In the genomic region with DNA sequence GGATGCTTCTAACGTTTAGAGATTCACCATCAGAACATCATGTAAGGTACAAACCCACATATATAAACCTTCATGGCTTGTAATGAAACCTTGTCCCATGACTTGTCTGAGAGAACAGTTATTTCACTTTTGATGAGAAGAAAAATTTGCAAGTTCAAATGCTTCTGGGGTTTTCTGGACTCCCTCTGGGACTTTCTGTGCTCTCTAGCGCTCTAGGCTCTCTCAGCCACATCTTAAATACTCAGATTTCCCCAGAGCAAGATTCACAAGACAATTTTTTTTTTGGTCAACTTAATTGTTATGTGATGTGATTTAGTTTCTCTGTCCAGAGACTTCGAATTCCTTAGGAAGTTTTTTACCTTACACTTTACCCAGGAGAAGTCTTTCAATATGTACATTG, we compare ENCODE assay signal across 14 cellular contexts.
DNase-seq lines count a peak whose midpoint lies in the region; ATAC-seq and TF ChIP-seq lines count a peak whose summit lies in the region.
"Had no signal": no experiment of that assay in that cellular context is flagged by ENCODE, and none has a peak within 500 bp of the region (broad histone marks: within the 10 kb centered on the region; RNA-seq: fewer than 3 reads in every experiment).

No MANE protein-coding gene starts in this region.

- no peak for TF ChIP-seq CTCF in GM10266 (IDR thresholded peaks at IDR 0.05; ENCODE audit: control insufficient read depth, insufficient read depth, low read depth, missing control alignments)
- no peak for TF ChIP-seq CTCF in progenitor cell of endocrine pancreas (IDR thresholded peaks at IDR 0.05; ENCODE audit: unreplicated experiment)

- no peak overlapping the region for H3K4me3 Mint-ChIP-seq in progenitor cell of endocrine pancreas (ENCODE audit: low read depth)
- H3K4me3 Mint-ChIP-seq: activated T-cell treated with anti-CD3 and anti-CD28 coated beads, Interleukin-2, amount 50 U/mL, for 4 hours; central memory CD8-positive, alpha-beta T cell had no signal

- no peaks in the 10 kb centered on the region for H3K4me1 Mint-ChIP-seq in progenitor cell of endocrine pancreas (ENCODE audit: low read depth)
- H3K4me1 Mint-ChIP-seq: central memory CD8-positive, alpha-beta T cell had no signal

- H3K9me3 Mint-ChIP-seq in progenitor cell of endocrine pancreas (ENCODE audit: low read depth) = no peaks in the 10 kb centered on the region
- H3K9me3 Mint-ChIP-seq: activated T-cell treated with anti-CD3 and anti-CD28 coated beads, Interleukin-2, amount 50 U/mL, for 4 hours; central memory CD8-positive, alpha-beta T cell had no signal

- no peaks in the 10 kb centered on the region for H3K27me3 Mint-ChIP-seq in progenitor cell of endocrine pancreas
- H3K27me3 Mint-ChIP-seq: central memory CD8-positive, alpha-beta T cell had no signal

- ATAC-seq in GM19035 (IDR thresholded peaks at IDR 0.05; ENCODE audit: unreplicated experiment) (peak; percentile 78), HG02588 (IDR thresholded peaks at IDR 0.05; ENCODE audit: unreplicated experiment) (peak; percentile 72), HG03432 (IDR thresholded peaks at IDR 0.05; ENCODE audit: unreplicated experiment) (peak; percentile 85)
- ATAC-seq: activated T-cell treated with anti-CD3 and anti-CD28 coated beads, Interleukin-2, amount 50 U/mL, for 4 hours; K562; Panc1 had no signal

- H3K36me3 Mint-ChIP-seq in progenitor cell of endocrine pancreas (ENCODE audit: insufficient read depth) = no peaks in the 10 kb centered on the region

- DNase-seq in GM10266 (ENCODE audit: extremely low spot score) (peak; percentile 38), RPMI8226 (no peak), progenitor cell of endocrine pancreas (ENCODE audit: low spot score, unreplicated experiment) (no peak), LoVo (ENCODE audit: low spot score) (no peak)
- DNase-seq in activated CD8-positive, alpha-beta memory T cell treated with anti-CD3 and anti-CD28 coated beads for 24 hours = no peak
- DNase-seq: activated T-cell treated with anti-CD3 and anti-CD28 coated beads, Interleukin-2, amount 50 U/mL, for 4 hours; NCI-H1417 treated with DMSO at 0.1 percent for 48 hours; NCI-H510A treated with DMSO at 0.1 percent for 48 hours had no signal

- H3K27ac Mint-ChIP-seq in progenitor cell of endocrine pancreas = no peak overlapping the region
